8 cellular contexts compared by ENCODE assay signal in the genomic region with DNA sequence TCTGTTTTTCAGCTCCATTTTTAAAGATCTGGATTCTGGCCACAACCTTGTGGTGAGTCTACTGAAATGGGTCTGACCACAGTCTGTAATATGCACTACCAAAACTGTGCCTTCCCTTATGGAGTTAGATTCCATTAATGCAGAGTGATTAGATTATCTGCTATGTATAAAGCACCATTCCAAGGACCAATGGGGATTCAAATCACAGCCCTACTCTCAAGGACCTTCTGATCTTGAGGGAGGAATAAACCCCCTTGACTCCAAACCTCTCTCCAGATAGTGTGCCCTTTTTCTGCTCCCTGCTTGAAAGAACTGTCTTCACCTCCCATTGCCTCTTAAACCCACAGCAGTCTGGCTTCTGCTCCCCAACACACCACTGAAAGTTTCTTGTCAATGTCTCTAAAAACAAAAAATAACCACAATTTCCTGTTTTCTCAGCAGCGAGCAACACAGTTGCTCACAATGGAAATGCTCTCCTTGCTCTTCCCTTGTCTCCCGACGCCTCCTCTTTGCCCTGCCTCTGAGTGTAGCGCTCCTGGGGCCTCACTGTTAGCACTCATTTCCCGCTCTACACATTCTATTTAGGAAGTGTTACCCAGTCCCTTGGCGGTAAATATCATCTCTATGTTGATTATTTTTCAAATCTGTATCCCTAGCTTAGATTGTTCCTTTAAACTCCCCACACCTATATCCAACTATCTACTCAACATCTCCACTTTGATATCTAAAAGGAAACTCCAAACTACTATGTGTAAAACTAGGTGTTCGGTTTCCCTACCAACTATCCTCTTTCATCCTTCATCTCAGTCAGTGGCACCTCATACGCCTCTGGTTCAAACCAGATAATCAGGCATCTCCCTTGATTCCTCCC. TPM values are rescaled to one million over a fixed set of nuclear protein-coding genes. Genes with fewer than 3 reads are reported as not detected.
DNase-seq lines count a peak whose midpoint lies in the region; ATAC-seq lines count a peak whose summit lies in the region.

No MANE protein-coding gene starts in this region.

- H3K4me3 Mint-ChIP-seq in activated naive CD4-positive, alpha-beta T cell treated with anti-CD3 and anti-CD28 coated beads for 36 hours, result peak overlapping the region; percentile 32
- peak overlapping the region; percentile 61 to 66 (median 63) for H3K4me3 Mint-ChIP-seq in T-cell

- H4K8ac ChIP-seq in mesenchymal stem cell (ENCODE audit: low read length), result no peak overlapping the region

- H4K91ac ChIP-seq in mesenchymal stem cell (ENCODE audit: low read length), result no peak overlapping the region

- H2BK12ac ChIP-seq in mesenchymal stem cell (ENCODE audit: low read length in 2 of 2), result peak overlapping the region in 1 of 2 experiments; percentile 0

- peak; percentile 38 for DNase-seq in activated naive CD4-positive, alpha-beta T cell treated with anti-CD3 and anti-CD28 coated beads for 36 hours
- no peak for DNase-seq in activated naive CD4-positive, alpha-beta T cell treated with anti-CD3 and anti-CD28 coated beads, Interleukin-2, amount 50 U/mL, for 16 hours
- DNase-seq in T-cell, result peak in 23 of 34 experiments; percentile 1 to 40 (median 9)
- peak; percentile 51 for DNase-seq in mesenchymal stem cell
- no peak for DNase-seq in NCI-H1105 (lab: John Stamatoyannopoulos, UW)
- DNase-seq in COR-L47 (lab: John Stamatoyannopoulos, UW), result no peak

- H2AK5ac ChIP-seq in mesenchymal stem cell (ENCODE audit: low read length, severe bottlenecking), result no peak overlapping the region

- peaks cover 35% of the 10 kb centered on the region for H3K4me1 Mint-ChIP-seq in activated naive CD4-positive, alpha-beta T cell treated with anti-CD3 and anti-CD28 coated beads for 36 hours (ENCODE audit: low read depth)
- peaks cover 28 to 44% (median 40%) of the 10 kb centered on the region in 3 donors for H3K4me1 Mint-ChIP-seq in T-cell

- H3K9ac ChIP-seq in mesenchymal stem cell (ENCODE audit: low read length), result no peak overlapping the region

- ATAC-seq in HG02973 (IDR thresholded peaks at IDR 0.05; ENCODE audit: unreplicated experiment) (peak; percentile 80), T-cell (replicated peaks in 1 of 4) (peak; percentile 75 to 84 (median 82)), HG02970 (IDR thresholded peaks at IDR 0.05; ENCODE audit: low FRiP score, unreplicated experiment) (no peak)

- POLR2A ChIA-PET in T-cell (lab: Charles Lee), result no interaction called here

- H3K36me3 ChIP-seq in mesenchymal stem cell (ENCODE audit: control insufficient read depth in 1 of 2, insufficient read depth in 2 of 2, low read depth in 1 of 2, low read length in 2 of 2), result peaks cover 8 to 15% of the 10 kb centered on the region in 2 experiments

- H3K27ac Mint-ChIP-seq in activated naive CD4-positive, alpha-beta T cell treated with anti-CD3 and anti-CD28 coated beads for 36 hours, result peak overlapping the region; percentile 66
- H3K27ac Mint-ChIP-seq in T-cell, result peak overlapping the region; percentile 87 to 89

- 76% methylated on average over 8 of the region's 8 CpGs for WGBS in mesenchymal stem cell

- no peaks in the 10 kb centered on the region for H3K27me3 ChIP-seq in mesenchymal stem cell (ENCODE audit: control insufficient read depth in 1 of 2, insufficient read depth in 1 of 2, low read length in 2 of 2)

- H2AFZ ChIP-seq in mesenchymal stem cell (ENCODE audit: low read depth, low read length), result no peak overlapping the region

- CTCF ChIA-PET in activated naive CD4-positive, alpha-beta T cell treated with anti-CD3 and anti-CD28 coated beads for 36 hours (lab: Charles Lee), result interaction anchor here (0.9 kb wide), 1 partner anchor 8 kb away, joined by 3 read pairs; no protein-coding TSS in a partner anchor
- CTCF ChIA-PET in T-cell (lab: Charles Lee), result no interaction called here

- peaks cover 7% of the 10 kb centered on the region for H3K36me3 Mint-ChIP-seq in activated naive CD4-positive, alpha-beta T cell treated with anti-CD3 and anti-CD28 coated beads for 36 hours (ENCODE audit: low read depth)
- H3K36me3 Mint-ChIP-seq in T-cell, result peaks cover 13% of the 10 kb centered on the region

- no peak overlapping the region for H3K27ac ChIP-seq in mesenchymal stem cell (ENCODE audit: low read length, poor library complexity, severe bottlenecking)

- peaks cover 31% of the 10 kb centered on the region for H3K79me1 ChIP-seq in mesenchymal stem cell (replicated peaks; ENCODE audit: low read length, poor library complexity, severe bottlenecking)

- H3K4ac ChIP-seq in mesenchymal stem cell (ENCODE audit: low read depth in 1 of 2, low read length in 2 of 2), result peak overlapping the region in 1 of 2 experiments; percentile 77

- H2BK15ac ChIP-seq in mesenchymal stem cell (ENCODE audit: low read depth, poor library complexity, severe bottlenecking), result no peak overlapping the region

- H3K4me3 ChIP-seq in mesenchymal stem cell (ENCODE audit: insufficient read depth in 1 of 2, low read depth in 1 of 2, low read length in 2 of 2), result no peak overlapping the region

- no peaks in the 10 kb centered on the region for H3K9me3 ChIP-seq in mesenchymal stem cell (ENCODE audit: control insufficient read depth, low read length)

- H3K23ac ChIP-seq in mesenchymal stem cell (ENCODE audit: low read length in 2 of 2), result no peak overlapping the region

- intact Hi-C loops in activated naive CD4-positive, alpha-beta T cell treated with anti-CD3 and anti-CD28 coated beads for 36 hours (cut with micrococcal nuclease), result loop anchor here (1.0 to 5.0 kb wide), 3 partner anchors 13 to 125 kb away; partner anchors contain the start of genes MAP3K21 and PCNX2

- no peak overlapping the region for H3K4me2 ChIP-seq in mesenchymal stem cell (ENCODE audit: low read length, poor library complexity, severe bottlenecking)

- no peak overlapping the region for H3K18ac ChIP-seq in mesenchymal stem cell (ENCODE audit: low read depth in 1 of 2, low read length in 2 of 2)

- H2BK5ac ChIP-seq in mesenchymal stem cell (ENCODE audit: low read depth, low read length, poor library complexity, severe bottlenecking), result no peak overlapping the region

- H3K27me3 Mint-ChIP-seq in activated naive CD4-positive, alpha-beta T cell treated with anti-CD3 and anti-CD28 coated beads for 36 hours (ENCODE audit: low read depth), result no peaks in the 10 kb centered on the region
- H3K27me3 Mint-ChIP-seq in T-cell, result no peaks in the 10 kb centered on the region

- H3K4me1 ChIP-seq in mesenchymal stem cell (ENCODE audit: control insufficient read depth, insufficient read depth, low read depth, low read length), result peaks cover 3% of the 10 kb centered on the region

- no peak overlapping the region for H3K14ac ChIP-seq in mesenchymal stem cell (ENCODE audit: low read length in 2 of 2)

- no peaks in the 10 kb centered on the region for H3K9me3 Mint-ChIP-seq in activated naive CD4-positive, alpha-beta T cell treated with anti-CD3 and anti-CD28 coated beads for 36 hours
- H3K9me3 Mint-ChIP-seq in T-cell, result no peaks in the 10 kb centered on the region

- no peak overlapping the region for H2BK120ac ChIP-seq in mesenchymal stem cell (ENCODE audit: low read depth, low read length)

RNA-seq across cellular contexts. Expression of gene PCNX2, which starts 13.6 kb away (rescaled TPM):
- total RNA-seq in activated naive CD4-positive, alpha-beta T cell treated with anti-CD3 and anti-CD28 coated beads for 36 hours, result 10 to 100 TPM; 11.5 to 12.2 TPM
- total RNA-seq in T-cell, result 10 to 100 TPM; 47.2 to 91.7 (median 68.6) TPM
- 16.2 TPM for polyA plus RNA-seq in mesenchymal stem cell (2013, experiment 1 of 2)
- 15.7 TPM for polyA plus RNA-seq in mesenchymal stem cell (2013, experiment 2 of 2)

RNA-seq across cellular contexts. Expression of gene MAP3K21, which starts 45.6 kb away (rescaled TPM):
- 1 to 10 TPM; 1.8 to 2.0 TPM for total RNA-seq in activated naive CD4-positive, alpha-beta T cell treated with anti-CD3 and anti-CD28 coated beads for 36 hours
- 1 to 10 TPM; 1.0 to 2.4 (median 1.7) TPM for total RNA-seq in T-cell
- 0.32 TPM for polyA plus RNA-seq in mesenchymal stem cell (2013, experiment 1 of 2)
- 0.29 TPM for polyA plus RNA-seq in mesenchymal stem cell (2013, experiment 2 of 2)

Comparison
In these comparisons a context has a peak if more than half of its experiments do, and no peak if none do; other contexts are left out.
1. DNase-seq: peak in activated naive CD4-positive, alpha-beta T cell treated with anti-CD3 and anti-CD28 coated beads for 36 hours (single experiment), T-cell (23 of 34) and mesenchymal stem cell (single experiment); none in activated naive CD4-positive, alpha-beta T cell treated with anti-CD3 and anti-CD28 coated beads, Interleukin-2, amount 50 U/mL, for 16 hours (single experiment), NCI-H1105 (single experiment) and COR-L47 (single experiment).